1 cellular context compared by ENCODE assay signal in genomic region chr1:58460469-58460868, GRCh38.
TF ChIP-seq lines count a peak whose summit lies in the region.

No MANE protein-coding gene starts in this region.

TF ChIP-seq in GM12878, 131 proteins besides CTCF, POLR2A, EP300 and RAD21 (continued from another document):
- TF ChIP-seq, protein P1, sequence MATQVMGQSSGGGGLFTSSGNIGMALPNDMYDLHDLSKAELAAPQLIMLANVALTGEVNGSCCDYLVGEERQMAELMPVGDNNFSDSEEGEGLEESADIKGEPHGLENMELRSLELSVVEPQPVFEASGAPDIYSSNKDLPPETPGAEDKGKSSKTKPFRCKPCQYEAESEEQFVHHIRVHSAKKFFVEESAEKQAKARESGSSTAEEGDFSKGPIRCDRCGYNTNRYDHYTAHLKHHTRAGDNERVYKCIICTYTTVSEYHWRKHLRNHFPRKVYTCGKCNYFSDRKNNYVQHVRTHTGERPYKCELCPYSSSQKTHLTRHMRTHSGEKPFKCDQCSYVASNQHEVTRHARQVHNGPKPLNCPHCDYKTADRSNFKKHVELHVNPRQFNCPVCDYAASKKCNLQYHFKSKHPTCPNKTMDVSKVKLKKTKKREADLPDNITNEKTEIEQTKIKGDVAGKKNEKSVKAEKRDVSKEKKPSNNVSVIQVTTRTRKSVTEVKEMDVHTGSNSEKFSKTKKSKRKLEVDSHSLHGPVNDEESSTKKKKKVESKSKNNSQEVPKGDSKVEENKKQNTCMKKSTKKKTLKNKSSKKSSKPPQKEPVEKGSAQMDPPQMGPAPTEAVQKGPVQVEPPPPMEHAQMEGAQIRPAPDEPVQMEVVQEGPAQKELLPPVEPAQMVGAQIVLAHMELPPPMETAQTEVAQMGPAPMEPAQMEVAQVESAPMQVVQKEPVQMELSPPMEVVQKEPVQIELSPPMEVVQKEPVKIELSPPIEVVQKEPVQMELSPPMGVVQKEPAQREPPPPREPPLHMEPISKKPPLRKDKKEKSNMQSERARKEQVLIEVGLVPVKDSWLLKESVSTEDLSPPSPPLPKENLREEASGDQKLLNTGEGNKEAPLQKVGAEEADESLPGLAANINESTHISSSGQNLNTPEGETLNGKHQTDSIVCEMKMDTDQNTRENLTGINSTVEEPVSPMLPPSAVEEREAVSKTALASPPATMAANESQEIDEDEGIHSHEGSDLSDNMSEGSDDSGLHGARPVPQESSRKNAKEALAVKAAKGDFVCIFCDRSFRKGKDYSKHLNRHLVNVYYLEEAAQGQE (IDR thresholded peaks at IDR 0.05; ENCODE audit: low read depth, low read length) = peak; percentile 83
TF ChIP-seq in GM12878: peak in this region for 1.
